In the genomic region with DNA sequence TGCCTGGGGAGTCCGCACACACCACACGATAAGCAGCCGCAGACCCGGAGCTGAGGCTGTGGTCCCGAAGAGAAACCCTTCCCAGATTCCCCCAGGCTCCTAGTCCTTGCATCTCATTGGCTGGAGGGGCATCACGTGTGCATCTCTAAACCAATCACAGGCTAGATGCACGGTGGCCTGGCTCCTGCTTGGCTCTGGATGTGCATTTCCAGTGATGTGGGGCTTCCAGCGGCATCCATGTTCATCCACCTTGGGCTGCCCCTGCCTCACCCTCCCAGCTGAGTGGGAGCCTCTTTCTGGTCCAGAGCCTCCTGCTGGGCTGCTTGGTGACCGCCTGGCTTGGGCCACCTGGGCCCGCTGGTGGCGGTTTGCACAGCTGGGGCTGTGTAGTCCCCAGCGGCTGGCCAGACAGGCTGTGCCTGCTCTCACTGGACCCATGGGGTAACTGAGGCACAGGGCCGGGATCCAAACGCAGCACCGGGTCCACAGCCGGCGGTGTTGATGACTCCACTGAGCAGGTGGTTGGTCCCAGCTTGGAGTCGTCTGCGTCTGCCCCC, we compare ENCODE assay signal across 14 cellular contexts. TPM values are rescaled to one million over a fixed set of nuclear protein-coding genes. Genes with fewer than 3 reads are reported as not detected.
DNase-seq lines count a peak whose midpoint lies in the region; FAIRE-seq and TF ChIP-seq lines count a peak whose summit lies in the region.
"Had no signal": no experiment of that assay in that cellular context is flagged by ENCODE, and none has a peak within 500 bp of the region (broad histone marks: within the 10 kb centered on the region; RNA-seq: fewer than 3 reads in every experiment).

No MANE protein-coding gene starts in this region.

- H4K20me1 ChIP-seq in MM.1S (ENCODE audit: insufficient read depth, low read length), result no peaks in the 10 kb centered on the region

- H3K27ac ChIP-seq in MM.1S (ENCODE audit: low read length) (no peak overlapping the region), esophagus squamous epithelium (peak overlapping the region; percentile 18 to 84 (median 71)), rectal smooth muscle tissue (ENCODE audit: low read depth, low read length) (peak overlapping the region; percentile 94)
- H3K27ac ChIP-seq: brain microvascular endothelial cell had no signal

- H3K9ac ChIP-seq in MM.1S (ENCODE audit: low read length), result no peak overlapping the region
- no peak overlapping the region for H3K9ac ChIP-seq in rectal smooth muscle tissue (ENCODE audit: low read length)

- H2AFZ ChIP-seq in MM.1S (ENCODE audit: low read length), result peak overlapping the region; percentile 54

- H3K9me3 ChIP-seq in MM.1S (replicated peaks; ENCODE audit: insufficient read depth, low read length) (no peaks in the 10 kb centered on the region), esophagus squamous epithelium (no peaks in the 10 kb centered on the region)

- WGBS in esophagus squamous epithelium, 2 donors, result 81% methylated on average over 8 of the region's 19 CpGs

- no peaks in the 10 kb centered on the region for H3F3A ChIP-seq in MM.1S (ENCODE audit: insufficient read depth, low read length)

- intact Hi-C loops in esophagus squamous epithelium (cut with DNase I), result no loop called here

- FAIRE-seq in GM19239 (lab: Jason Lieb, UNC), result no peak
- FAIRE-seq: GM12891, TTC549 had no signal

- H3K27me3 ChIP-seq in MM.1S (replicated peaks; ENCODE audit: insufficient read depth, low read length) (peaks cover 95% of the 10 kb centered on the region), esophagus squamous epithelium (peaks cover 0 to 12% (median 0%) of the 10 kb centered on the region in 4 donors), rectal smooth muscle tissue (ENCODE audit: control insufficient read depth, insufficient read depth, low read length) (no peaks in the 10 kb centered on the region)
- H3K27me3 ChIP-seq: brain microvascular endothelial cell had no signal

- no peak; the same call in 1 of the 2 replicates for TF ChIP-seq CTCF in MM.1S (IDR thresholded peaks at IDR 0.05; ENCODE audit: low read length)
- no peak for TF ChIP-seq CTCF in esophagus squamous epithelium (IDR thresholded peaks at IDR 0.05)

- DNase-seq in DMS153 (lab: John Stamatoyannopoulos, UW) (peak; percentile 74), MM.1S (peak; percentile 36), esophagus squamous epithelium (lab: John Stamatoyannopoulos, UW) (no peak), NCI-H2029 (lab: John Stamatoyannopoulos, UW) (no peak), GM19239 (ENCODE audit: insufficient read length, low spot score) (no peak), H4 (ENCODE audit: low spot score) (no peak)
- DNase-seq in activated CD4-positive, alpha-beta T cell treated with anti-CD3 and anti-CD28 coated beads, Interleukin-2, amount 50 U/mL, for 48 hours, result no peak
- DNase-seq: activated T-cell treated with anti-CD3 and anti-CD28 coated beads, Interleukin-2, amount 50 U/mL, for 1 hour; brain microvascular endothelial cell; NCI-H1092 treated with DMSO at 0.1 percent for 48 hours; stimulated activated CD4-positive, alpha-beta T cell treated with anti-CD3 and anti-CD28 coated beads, Interleukin-4, amount 100 ng/mL, for 4 hours had no signal

- no peaks in the 10 kb centered on the region for H3K9me2 ChIP-seq in MM.1S (replicated peaks; ENCODE audit: insufficient read depth, low read length)

- H3K4me1 ChIP-seq in MM.1S (ENCODE audit: low read length), result no peaks in the 10 kb centered on the region
- H3K4me1 ChIP-seq in esophagus squamous epithelium, result peaks cover 2 to 32% (median 4%) of the 10 kb centered on the region in 3 donors
- H3K4me1 ChIP-seq in rectal smooth muscle tissue (ENCODE audit: control insufficient read depth, insufficient read depth, low read length), result peaks cover 61% of the 10 kb centered on the region

- peak overlapping the region; percentile 51 for H3K4me2 ChIP-seq in MM.1S (ENCODE audit: low read depth, low read length)

- H3K4me3 ChIP-seq in MM.1S (ENCODE audit: low read length) (peak overlapping the region; percentile 40; the same call in 1 of the 2 replicates), esophagus squamous epithelium (no peak overlapping the region), rectal smooth muscle tissue (ENCODE audit: low read length) (peak overlapping the region; percentile 51)

- H3K36me3 ChIP-seq in MM.1S (replicated peaks; ENCODE audit: insufficient read depth, low read length) (no peaks in the 10 kb centered on the region), esophagus squamous epithelium (no peaks in the 10 kb centered on the region), rectal smooth muscle tissue (ENCODE audit: control insufficient read depth, insufficient read depth, low read length) (no peaks in the 10 kb centered on the region)
- H3K36me3 ChIP-seq: brain microvascular endothelial cell had no signal

- no peak for TF ChIP-seq POLR2A in esophagus squamous epithelium (IDR thresholded peaks at IDR 0.05)

- no peaks in the 10 kb centered on the region for H3K79me2 ChIP-seq in MM.1S (ENCODE audit: low read length)

RNA-seq across cellular contexts. Expression of a gene that starts 41.1 kb away (rescaled TPM):
- total RNA-seq in esophagus squamous epithelium, result 100 to 1,000 TPM in 1 of 4 donors, 10 to 100 TPM in 3; 25.0 to 242 (median 54.9) TPM
- total RNA-seq in H4 (2014; rRNA removed; shearing (Covaris generic)), result 29.6 and 34.1 TPM in 2 replicates

Comparison
In these comparisons a context has a peak if more than half of its experiments do, and no peak if none do; other contexts are left out.
1. DNase-seq: peak in DMS153 (single experiment) and MM.1S (single experiment); none in esophagus squamous epithelium (single experiment), activated CD4-positive, alpha-beta T cell treated with anti-CD3 and anti-CD28 coated beads, Interleukin-2, amount 50 U/mL, for 48 hours (0 of 2), NCI-H2029 (single experiment), GM19239 (single experiment) and H4 (single experiment).
2. H3K4me3 ChIP-seq: peak in MM.1S (single experiment) and rectal smooth muscle tissue (single experiment); none in esophagus squamous epithelium (0 of 4).